In the genomic region with DNA sequence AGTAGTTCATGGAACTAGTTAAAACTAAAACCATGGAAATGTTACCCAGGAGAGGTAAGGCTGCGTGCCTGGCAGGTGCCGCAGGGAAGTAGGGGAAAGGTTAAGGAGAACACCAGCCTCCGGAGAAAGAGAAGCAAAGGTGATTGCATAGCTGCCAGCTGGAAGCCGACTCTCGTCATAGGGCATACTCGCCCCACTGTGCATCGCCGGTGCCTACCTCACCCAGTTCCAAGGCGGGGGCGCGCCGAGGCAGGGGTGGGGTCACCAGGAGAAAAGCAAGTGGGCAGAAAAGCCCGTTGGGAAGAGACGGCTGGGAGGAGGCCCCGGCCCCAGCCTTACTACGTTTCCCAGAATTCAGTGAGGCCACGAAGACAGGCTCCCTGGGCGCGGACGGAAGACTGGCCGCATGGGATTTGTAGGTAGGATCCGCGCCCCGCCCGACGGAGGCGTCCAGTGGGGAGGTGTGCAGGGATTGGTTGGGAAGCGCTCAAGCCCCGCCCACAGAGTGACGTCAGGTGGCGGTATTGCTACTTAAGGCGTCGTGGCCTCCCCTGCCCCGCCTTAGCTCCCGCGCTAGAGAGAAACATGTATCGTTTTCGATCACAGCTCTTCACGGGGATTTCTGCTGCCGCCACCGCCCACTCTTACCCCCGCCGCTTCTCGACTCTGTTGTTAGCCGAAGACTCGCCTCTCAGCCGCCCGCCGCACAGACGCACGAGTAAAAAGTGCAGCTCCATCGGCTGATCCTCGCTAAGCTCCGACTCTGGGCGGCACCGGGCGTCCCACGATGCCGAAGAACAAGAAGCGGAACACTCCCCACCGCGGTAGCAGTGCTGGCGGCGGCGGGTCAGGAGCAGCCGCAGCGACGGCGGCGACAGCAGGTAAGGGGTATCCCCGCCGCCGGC, we compare ENCODE assay signal across 8 cellular contexts. TPM values are rescaled to one million over a fixed set of nuclear protein-coding genes. Genes with fewer than 3 reads are reported as not detected.
DNase-seq lines count a peak whose midpoint lies in the region; ATAC-seq, FAIRE-seq and TF ChIP-seq lines count a peak whose summit lies in the region.

A gene with protein sequence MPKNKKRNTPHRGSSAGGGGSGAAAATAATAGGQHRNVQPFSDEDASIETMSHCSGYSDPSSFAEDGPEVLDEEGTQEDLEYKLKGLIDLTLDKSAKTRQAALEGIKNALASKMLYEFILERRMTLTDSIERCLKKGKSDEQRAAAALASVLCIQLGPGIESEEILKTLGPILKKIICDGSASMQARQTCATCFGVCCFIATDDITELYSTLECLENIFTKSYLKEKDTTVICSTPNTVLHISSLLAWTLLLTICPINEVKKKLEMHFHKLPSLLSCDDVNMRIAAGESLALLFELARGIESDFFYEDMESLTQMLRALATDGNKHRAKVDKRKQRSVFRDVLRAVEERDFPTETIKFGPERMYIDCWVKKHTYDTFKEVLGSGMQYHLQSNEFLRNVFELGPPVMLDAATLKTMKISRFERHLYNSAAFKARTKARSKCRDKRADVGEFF (plus strand): TSS at position 559 of the 905 bp plus-strand sequence. CDS start 229 bp downstream, at position 788.

- peak within 1 kb of the TSS; percentile 100 for H3K27ac ChIP-seq in psoas muscle

- H3K9me3 ChIP-seq in psoas muscle: no peaks in the 10 kb centered on the region

- ATAC-seq in GM18499 (IDR thresholded peaks at IDR 0.05; ENCODE audit: insufficient read depth, unreplicated experiment) (peak; percentile 65), HG02943 (IDR thresholded peaks at IDR 0.05; ENCODE audit: low read depth, unreplicated experiment) (peak; percentile 67), left ventricle myocardium superior (peak; percentile 93), psoas muscle (peak; percentile 83 to 89 (median 84))

- TF ChIP-seq CTCF in psoas muscle (IDR thresholded peaks at IDR 0.05): no peak

- peaks cover 0 to under 1% of the 10 kb centered on the region in 2 donors for H3K36me3 ChIP-seq in psoas muscle (ENCODE audit: insufficient read depth in 1 of 2, low read depth in 1 of 2)

- WGBS in psoas muscle, 3 donors: 0% methylated on average over 72 to 73 of the region's 73 CpGs

- H3K4me1 ChIP-seq in psoas muscle: peaks cover 27% of the 10 kb centered on the region

- DNase-seq in NCI-H187 treated with DMSO at 0.1 percent for 48 hours (lab: John Stamatoyannopoulos, UW) (peak; percentile 96), anterior cingulate cortex (lab: John Stamatoyannopoulos, UW) (peak; percentile 75 to 100 (median 99)), left ventricle myocardium superior (peak; percentile 100), psoas muscle (peak; percentile 99), urothelium cell line (ENCODE audit: low spot score) (peak; percentile 94)

- intact Hi-C loops in T-helper 2 cell treated with Interferon-gamma antibody and Interleukin-4, amounts not matched to agents 100 ng/mL and 5 ng/mL, for 36 hours (cut with micrococcal nuclease): loop anchor here (1.0 to 10.0 kb wide), 8 partner anchors 57 to 1425 kb away; a partner anchor contains a TSS
- intact Hi-C loops in left ventricle myocardium superior (cut with micrococcal nuclease) (no loop called here), psoas muscle (cut with DNase I) (loop anchor here in 1 of 2 donors (2.0 kb wide), 1 partner anchor 31 kb away; a partner anchor contains a TSS)

- H3K4me3 ChIP-seq in psoas muscle: peak within 1 kb of the TSS; percentile 97

- H3K27me3 ChIP-seq in psoas muscle (ENCODE audit: insufficient read depth in 3 of 3, low read length in 2 of 3): no peaks in the 10 kb centered on the region

- no peak for FAIRE-seq in urothelium cell line (lab: Jason Lieb, UNC)

RNA-seq across cellular contexts. Expression of the gene that starts here (rescaled TPM):
- 30.1 and 36.0 TPM in 2 replicates for total RNA-seq in T-helper 2 cell treated with Interferon-gamma antibody and Interleukin-4, amounts not matched to agents 100 ng/mL and 5 ng/mL, for 36 hours
- total RNA-seq in left ventricle myocardium superior (20.6 TPM), psoas muscle (100 to 1,000 TPM in 1 of 4 donors, 10 to 100 TPM in 3; 43.7 to 163 (median 54.0) TPM)
- polyA plus RNA-seq in psoas muscle: 100 to 1,000 TPM in 1 of 3 donors, 10 to 100 TPM in 2; 34.7 to 153 (median 84.1) TPM

Comparison
In these comparisons a context has a peak if more than half of its experiments do, and no peak if none do; other contexts are left out.
1. Peak in every context shown above with its lines: DNase-seq, ATAC-seq, H3K4me3 ChIP-seq and H3K27ac ChIP-seq.